1 cellular context compared by ENCODE assay signal in the genomic region with DNA sequence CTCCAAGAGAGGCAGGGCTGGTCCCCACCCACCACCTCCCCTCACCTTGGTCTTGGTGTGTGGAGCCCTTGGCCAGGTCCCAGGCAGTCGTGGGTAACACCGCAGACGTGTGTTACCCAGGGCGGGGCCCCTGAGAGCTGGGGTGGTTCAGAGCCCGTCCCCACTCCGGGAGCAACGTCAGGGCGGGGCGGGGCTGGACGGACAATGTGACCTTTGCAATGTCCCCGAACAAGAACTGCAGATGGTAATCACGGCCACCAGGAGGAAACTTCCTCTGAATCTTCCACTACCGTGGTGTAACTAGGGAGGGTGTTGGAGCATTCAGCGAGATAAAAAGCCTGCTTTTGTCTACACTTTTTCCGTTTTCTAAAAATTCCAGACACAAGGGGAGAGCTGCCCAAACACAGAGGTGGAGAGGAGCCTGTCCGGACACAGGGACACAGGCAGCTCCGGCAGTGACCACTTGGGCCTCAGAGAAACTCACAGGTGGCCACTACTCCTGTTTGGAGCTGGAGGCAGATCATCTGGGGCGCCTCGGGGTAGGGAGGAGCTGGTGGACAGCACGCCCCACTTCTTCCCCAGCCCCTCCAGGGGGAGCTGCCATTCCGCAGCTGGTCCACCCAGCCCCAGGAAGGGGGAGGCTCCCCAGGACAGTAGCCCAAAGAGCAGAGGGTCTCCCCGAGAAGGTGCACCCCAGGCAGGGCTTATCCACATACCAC.
TF ChIP-seq lines count a peak whose summit lies in the region.

No MANE protein-coding gene starts in this region.

TF ChIP-seq in HepG2, 621 proteins besides CTCF, POLR2A, EP300 and RAD21 (continued from another document and continues in another):
- TF ChIP-seq, protein P1, sequence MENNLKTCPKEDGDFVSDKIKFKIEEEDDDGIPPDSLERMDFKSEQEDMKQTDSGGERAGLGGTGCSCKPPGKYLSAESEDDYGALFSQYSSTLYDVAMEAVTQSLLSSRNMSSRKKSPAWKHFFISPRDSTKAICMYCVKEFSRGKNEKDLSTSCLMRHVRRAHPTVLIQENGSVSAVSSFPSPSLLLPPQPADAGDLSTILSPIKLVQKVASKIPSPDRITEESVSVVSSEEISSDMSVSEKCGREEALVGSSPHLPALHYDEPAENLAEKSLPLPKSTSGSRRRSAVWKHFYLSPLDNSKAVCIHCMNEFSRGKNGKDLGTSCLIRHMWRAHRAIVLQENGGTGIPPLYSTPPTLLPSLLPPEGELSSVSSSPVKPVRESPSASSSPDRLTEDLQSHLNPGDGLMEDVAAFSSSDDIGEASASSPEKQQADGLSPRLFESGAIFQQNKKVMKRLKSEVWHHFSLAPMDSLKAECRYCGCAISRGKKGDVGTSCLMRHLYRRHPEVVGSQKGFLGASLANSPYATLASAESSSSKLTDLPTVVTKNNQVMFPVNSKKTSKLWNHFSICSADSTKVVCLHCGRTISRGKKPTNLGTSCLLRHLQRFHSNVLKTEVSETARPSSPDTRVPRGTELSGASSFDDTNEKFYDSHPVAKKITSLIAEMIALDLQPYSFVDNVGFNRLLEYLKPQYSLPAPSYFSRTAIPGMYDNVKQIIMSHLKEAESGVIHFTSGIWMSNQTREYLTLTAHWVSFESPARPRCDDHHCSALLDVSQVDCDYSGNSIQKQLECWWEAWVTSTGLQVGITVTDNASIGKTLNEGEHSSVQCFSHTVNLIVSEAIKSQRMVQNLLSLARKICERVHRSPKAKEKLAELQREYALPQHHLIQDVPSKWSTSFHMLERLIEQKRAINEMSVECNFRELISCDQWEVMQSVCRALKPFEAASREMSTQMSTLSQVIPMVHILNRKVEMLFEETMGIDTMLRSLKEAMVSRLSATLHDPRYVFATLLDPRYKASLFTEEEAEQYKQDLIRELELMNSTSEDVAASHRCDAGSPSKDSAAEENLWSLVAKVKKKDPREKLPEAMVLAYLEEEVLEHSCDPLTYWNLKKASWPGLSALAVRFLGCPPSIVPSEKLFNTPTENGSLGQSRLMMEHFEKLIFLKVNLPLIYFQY (CRISPR knock-in tag; IDR thresholded peaks at IDR 0.05; ENCODE audit: borderline replicate concordance): peak; percentile 52; the same call in 1 of the 2 replicates
- no peak for TF ChIP-seq NFYB (CRISPR knock-in tag; IDR thresholded peaks at IDR 0.05)
- TF ChIP-seq ZNF354B (CRISPR knock-in tag; IDR thresholded peaks at IDR 0.05): no peak
- TF ChIP-seq, protein P2, sequence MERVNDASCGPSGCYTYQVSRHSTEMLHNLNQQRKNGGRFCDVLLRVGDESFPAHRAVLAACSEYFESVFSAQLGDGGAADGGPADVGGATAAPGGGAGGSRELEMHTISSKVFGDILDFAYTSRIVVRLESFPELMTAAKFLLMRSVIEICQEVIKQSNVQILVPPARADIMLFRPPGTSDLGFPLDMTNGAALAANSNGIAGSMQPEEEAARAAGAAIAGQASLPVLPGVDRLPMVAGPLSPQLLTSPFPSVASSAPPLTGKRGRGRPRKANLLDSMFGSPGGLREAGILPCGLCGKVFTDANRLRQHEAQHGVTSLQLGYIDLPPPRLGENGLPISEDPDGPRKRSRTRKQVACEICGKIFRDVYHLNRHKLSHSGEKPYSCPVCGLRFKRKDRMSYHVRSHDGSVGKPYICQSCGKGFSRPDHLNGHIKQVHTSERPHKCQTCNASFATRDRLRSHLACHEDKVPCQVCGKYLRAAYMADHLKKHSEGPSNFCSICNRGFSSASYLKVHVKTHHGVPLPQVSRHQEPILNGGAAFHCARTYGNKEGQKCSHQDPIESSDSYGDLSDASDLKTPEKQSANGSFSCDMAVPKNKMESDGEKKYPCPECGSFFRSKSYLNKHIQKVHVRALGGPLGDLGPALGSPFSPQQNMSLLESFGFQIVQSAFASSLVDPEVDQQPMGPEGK (CRISPR knock-in tag; IDR thresholded peaks at IDR 0.05): peak; percentile 93
- no peak for TF ChIP-seq CCAR2 (optimal IDR thresholded peaks at IDR 0.05; ENCODE audit: low read depth, low read length)
- TF ChIP-seq NCOA5 (CRISPR knock-in tag; IDR thresholded peaks at IDR 0.05): no peak
- peak; percentile 24 for TF ChIP-seq SRSF1 (optimal IDR thresholded peaks at IDR 0.05; ENCODE audit: low read depth, low read length)
- TF ChIP-seq MIER3 (CRISPR knock-in tag; IDR thresholded peaks at IDR 0.05; ENCODE audit: borderline replicate concordance): 0 out of 2 replicates have a peak, but pooled peaks have one; percentile 41
- TF ChIP-seq, protein P3, sequence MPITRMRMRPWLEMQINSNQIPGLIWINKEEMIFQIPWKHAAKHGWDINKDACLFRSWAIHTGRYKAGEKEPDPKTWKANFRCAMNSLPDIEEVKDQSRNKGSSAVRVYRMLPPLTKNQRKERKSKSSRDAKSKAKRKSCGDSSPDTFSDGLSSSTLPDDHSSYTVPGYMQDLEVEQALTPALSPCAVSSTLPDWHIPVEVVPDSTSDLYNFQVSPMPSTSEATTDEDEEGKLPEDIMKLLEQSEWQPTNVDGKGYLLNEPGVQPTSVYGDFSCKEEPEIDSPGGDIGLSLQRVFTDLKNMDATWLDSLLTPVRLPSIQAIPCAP (CRISPR knock-in tag; IDR thresholded peaks at IDR 0.05; ENCODE audit: low read depth): no peak
- no peak; the same call in 1 of the 2 replicates for TF ChIP-seq FOXO1 (CRISPR knock-in tag; IDR thresholded peaks at IDR 0.05)
- peak; percentile 21; the same call in 1 of the 2 replicates for TF ChIP-seq ZNF768 (CRISPR knock-in tag; IDR thresholded peaks at IDR 0.05)
- TF ChIP-seq KDM4B (CRISPR knock-in tag; IDR thresholded peaks at IDR 0.05): no peak
- TF ChIP-seq, protein P4, sequence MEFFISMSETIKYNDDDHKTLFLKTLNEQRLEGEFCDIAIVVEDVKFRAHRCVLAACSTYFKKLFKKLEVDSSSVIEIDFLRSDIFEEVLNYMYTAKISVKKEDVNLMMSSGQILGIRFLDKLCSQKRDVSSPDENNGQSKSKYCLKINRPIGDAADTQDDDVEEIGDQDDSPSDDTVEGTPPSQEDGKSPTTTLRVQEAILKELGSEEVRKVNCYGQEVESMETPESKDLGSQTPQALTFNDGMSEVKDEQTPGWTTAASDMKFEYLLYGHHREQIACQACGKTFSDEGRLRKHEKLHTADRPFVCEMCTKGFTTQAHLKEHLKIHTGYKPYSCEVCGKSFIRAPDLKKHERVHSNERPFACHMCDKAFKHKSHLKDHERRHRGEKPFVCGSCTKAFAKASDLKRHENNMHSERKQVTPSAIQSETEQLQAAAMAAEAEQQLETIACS (CRISPR knock-in tag; IDR thresholded peaks at IDR 0.05): no peak
- no peak for TF ChIP-seq GPN1 (CRISPR knock-in tag; IDR thresholded peaks at IDR 0.05; ENCODE audit: borderline replicate concordance)
- TF ChIP-seq ZSCAN21 (CRISPR knock-in tag; IDR thresholded peaks at IDR 0.05; ENCODE audit: borderline replicate concordance): no peak
- TF ChIP-seq ZNF205 (CRISPR knock-in tag; IDR thresholded peaks at IDR 0.05): peak; percentile 19; the same call in 1 of the 2 replicates
- TF ChIP-seq, protein P5, sequence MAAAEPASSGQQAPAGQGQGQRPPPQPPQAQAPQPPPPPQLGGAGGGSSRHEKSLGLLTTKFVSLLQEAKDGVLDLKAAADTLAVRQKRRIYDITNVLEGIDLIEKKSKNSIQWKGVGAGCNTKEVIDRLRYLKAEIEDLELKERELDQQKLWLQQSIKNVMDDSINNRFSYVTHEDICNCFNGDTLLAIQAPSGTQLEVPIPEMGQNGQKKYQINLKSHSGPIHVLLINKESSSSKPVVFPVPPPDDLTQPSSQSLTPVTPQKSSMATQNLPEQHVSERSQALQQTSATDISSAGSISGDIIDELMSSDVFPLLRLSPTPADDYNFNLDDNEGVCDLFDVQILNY (CRISPR knock-in tag; conservative IDR thresholded peaks at IDR 0.05): no peak
- TF ChIP-seq ZNF552 (CRISPR knock-in tag; IDR thresholded peaks at IDR 0.05; ENCODE audit: borderline replicate concordance): no peak
- no peak for TF ChIP-seq NCOA2 (CRISPR knock-in tag; IDR thresholded peaks at IDR 0.05)
- TF ChIP-seq, protein P6, sequence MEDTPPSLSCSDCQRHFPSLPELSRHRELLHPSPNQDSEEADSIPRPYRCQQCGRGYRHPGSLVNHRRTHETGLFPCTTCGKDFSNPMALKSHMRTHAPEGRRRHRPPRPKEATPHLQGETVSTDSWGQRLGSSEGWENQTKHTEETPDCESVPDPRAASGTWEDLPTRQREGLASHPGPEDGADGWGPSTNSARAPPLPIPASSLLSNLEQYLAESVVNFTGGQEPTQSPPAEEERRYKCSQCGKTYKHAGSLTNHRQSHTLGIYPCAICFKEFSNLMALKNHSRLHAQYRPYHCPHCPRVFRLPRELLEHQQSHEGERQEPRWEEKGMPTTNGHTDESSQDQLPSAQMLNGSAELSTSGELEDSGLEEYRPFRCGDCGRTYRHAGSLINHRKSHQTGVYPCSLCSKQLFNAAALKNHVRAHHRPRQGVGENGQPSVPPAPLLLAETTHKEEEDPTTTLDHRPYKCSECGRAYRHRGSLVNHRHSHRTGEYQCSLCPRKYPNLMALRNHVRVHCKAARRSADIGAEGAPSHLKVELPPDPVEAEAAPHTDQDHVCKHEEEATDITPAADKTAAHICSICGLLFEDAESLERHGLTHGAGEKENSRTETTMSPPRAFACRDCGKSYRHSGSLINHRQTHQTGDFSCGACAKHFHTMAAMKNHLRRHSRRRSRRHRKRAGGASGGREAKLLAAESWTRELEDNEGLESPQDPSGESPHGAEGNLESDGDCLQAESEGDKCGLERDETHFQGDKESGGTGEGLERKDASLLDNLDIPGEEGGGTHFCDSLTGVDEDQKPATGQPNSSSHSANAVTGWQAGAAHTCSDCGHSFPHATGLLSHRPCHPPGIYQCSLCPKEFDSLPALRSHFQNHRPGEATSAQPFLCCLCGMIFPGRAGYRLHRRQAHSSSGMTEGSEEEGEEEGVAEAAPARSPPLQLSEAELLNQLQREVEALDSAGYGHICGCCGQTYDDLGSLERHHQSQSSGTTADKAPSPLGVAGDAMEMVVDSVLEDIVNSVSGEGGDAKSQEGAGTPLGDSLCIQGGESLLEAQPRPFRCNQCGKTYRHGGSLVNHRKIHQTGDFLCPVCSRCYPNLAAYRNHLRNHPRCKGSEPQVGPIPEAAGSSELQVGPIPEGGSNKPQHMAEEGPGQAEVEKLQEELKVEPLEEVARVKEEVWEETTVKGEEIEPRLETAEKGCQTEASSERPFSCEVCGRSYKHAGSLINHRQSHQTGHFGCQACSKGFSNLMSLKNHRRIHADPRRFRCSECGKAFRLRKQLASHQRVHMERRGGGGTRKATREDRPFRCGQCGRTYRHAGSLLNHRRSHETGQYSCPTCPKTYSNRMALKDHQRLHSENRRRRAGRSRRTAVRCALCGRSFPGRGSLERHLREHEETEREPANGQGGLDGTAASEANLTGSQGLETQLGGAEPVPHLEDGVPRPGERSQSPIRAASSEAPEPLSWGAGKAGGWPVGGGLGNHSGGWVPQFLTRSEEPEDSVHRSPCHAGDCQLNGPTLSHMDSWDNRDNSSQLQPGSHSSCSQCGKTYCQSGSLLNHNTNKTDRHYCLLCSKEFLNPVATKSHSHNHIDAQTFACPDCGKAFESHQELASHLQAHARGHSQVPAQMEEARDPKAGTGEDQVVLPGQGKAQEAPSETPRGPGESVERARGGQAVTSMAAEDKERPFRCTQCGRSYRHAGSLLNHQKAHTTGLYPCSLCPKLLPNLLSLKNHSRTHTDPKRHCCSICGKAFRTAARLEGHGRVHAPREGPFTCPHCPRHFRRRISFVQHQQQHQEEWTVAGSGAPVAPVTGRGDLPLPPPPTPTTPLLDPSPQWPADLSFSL (CRISPR knock-in tag; IDR thresholded peaks at IDR 0.05): no peak
- no peak for TF ChIP-seq SETDB1 (CRISPR knock-in tag; IDR thresholded peaks at IDR 0.05; ENCODE audit: borderline replicate concordance)
- TF ChIP-seq KDM1A (CRISPR knock-in tag; IDR thresholded peaks at IDR 0.05): peak; percentile 34; the same call in 1 of the 2 replicates
- TF ChIP-seq ZNF333 (CRISPR knock-in tag; IDR thresholded peaks at IDR 0.05; ENCODE audit: borderline replicate concordance): no peak
- no peak for TF ChIP-seq MATR3 (CRISPR knock-in tag; IDR thresholded peaks at IDR 0.05)
- TF ChIP-seq, protein P7, sequence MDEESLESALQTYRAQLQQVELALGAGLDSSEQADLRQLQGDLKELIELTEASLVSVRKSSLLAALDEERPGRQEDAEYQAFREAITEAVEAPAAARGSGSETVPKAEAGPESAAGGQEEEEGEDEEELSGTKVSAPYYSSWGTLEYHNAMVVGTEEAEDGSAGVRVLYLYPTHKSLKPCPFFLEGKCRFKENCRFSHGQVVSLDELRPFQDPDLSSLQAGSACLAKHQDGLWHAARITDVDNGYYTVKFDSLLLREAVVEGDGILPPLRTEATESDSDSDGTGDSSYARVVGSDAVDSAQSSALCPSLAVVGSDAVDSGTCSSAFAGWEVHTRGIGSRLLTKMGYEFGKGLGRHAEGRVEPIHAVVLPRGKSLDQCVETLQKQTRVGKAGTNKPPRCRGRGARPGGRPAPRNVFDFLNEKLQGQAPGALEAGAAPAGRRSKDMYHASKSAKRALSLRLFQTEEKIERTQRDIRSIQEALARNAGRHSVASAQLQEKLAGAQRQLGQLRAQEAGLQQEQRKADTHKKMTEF (CRISPR knock-in tag; IDR thresholded peaks at IDR 0.05): peak; percentile 68
- TF ChIP-seq KLF13 (CRISPR knock-in tag; IDR thresholded peaks at IDR 0.05): no peak
- no peak for TF ChIP-seq NBN (conservative IDR thresholded peaks at IDR 0.05)
- TF ChIP-seq BHLHE40 (IDR thresholded peaks at IDR 0.05; ENCODE audit: low read length): no peak
- no peak for TF ChIP-seq NFE2L1 (CRISPR knock-in tag; IDR thresholded peaks at IDR 0.05; ENCODE audit: borderline replicate concordance)
- peak; percentile 59; the same call in 1 of the 2 replicates for TF ChIP-seq KMT2A (CRISPR knock-in tag; IDR thresholded peaks at IDR 0.05)
- TF ChIP-seq NFE2 (CRISPR knock-in tag; IDR thresholded peaks at IDR 0.05): no peak
- TF ChIP-seq, protein P8, sequence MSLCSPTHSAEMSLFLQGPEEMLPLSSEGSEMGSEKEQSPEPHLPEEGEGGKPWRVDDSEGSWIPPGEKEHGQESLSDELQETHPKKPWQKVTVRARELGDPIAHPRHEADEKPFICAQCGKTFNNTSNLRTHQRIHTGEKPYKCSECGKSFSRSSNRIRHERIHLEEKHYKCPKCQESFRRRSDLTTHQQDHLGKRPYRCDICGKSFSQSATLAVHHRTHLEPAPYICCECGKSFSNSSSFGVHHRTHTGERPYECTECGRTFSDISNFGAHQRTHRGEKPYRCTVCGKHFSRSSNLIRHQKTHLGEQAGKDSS (CRISPR knock-in tag; IDR thresholded peaks at IDR 0.05; ENCODE audit: borderline replicate concordance, low read depth): 0 out of 2 replicates have a peak, but pooled peaks have one; percentile 42
- TF ChIP-seq ZNF460 (CRISPR knock-in tag; IDR thresholded peaks at IDR 0.05; ENCODE audit: borderline replicate concordance): no peak
- TF ChIP-seq PHF21A (CRISPR knock-in tag; IDR thresholded peaks at IDR 0.05): no peak; the same call in 1 of the 2 replicates
- TF ChIP-seq, protein P9, sequence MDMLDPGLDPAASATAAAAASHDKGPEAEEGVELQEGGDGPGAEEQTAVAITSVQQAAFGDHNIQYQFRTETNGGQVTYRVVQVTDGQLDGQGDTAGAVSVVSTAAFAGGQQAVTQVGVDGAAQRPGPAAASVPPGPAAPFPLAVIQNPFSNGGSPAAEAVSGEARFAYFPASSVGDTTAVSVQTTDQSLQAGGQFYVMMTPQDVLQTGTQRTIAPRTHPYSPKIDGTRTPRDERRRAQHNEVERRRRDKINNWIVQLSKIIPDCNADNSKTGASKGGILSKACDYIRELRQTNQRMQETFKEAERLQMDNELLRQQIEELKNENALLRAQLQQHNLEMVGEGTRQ (IDR thresholded peaks at IDR 0.05; ENCODE audit: low read depth, low read length): no peak
- TF ChIP-seq, protein P9 (CRISPR knock-in tag; IDR thresholded peaks at IDR 0.05; ENCODE audit: borderline replicate concordance): 0 out of 2 replicates have a peak, but pooled peaks have one; percentile 35
- no peak for TF ChIP-seq SKI (IDR thresholded peaks at IDR 0.05; ENCODE audit: partially characterized antibody)
